ENCODE assay signal across 9 cellular contexts in the genomic region with DNA sequence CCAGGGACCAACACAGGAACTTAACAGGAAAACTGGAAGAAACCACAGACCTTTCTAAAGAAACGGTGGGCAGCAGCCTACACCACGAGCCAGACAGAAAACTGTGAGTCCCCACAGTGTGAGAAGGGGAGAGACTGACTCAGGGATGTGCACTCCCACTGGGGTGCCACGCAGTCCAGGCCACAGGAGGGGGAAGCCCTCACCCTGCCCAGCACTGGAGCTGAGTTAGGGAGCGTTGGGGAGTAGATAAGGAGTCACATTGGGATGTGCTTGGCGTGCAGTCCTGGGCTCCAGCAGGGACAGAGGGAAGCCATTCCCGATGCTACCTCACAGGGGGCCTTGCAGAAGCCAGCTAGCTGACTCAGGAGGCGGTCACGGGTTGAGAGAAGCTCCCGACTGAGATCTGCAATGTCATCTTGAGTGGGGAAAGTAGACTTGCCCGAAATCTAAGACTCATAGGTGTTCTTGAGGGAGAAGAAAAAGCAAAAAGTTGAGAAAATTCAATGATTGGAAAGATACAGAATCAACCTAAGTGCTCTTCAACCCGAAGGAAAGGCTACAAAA. TPM values are rescaled to one million over a fixed set of nuclear protein-coding genes. Genes with fewer than 3 reads are reported as not detected.
DNase-seq lines count a peak whose midpoint lies in the region; TF ChIP-seq lines count a peak whose summit lies in the region.
"Had no signal": no experiment of that assay in that cellular context is flagged by ENCODE, and none has a peak within 500 bp of the region (broad histone marks: within the 10 kb centered on the region; RNA-seq: fewer than 3 reads in every experiment).

No MANE protein-coding gene starts in this region.

- no peaks in the 10 kb centered on the region for H3K36me3 Mint-ChIP-seq in HFFc6 (ENCODE audit: low read depth)

- H3K27me3 Mint-ChIP-seq in HFFc6 (ENCODE audit: insufficient read depth): peaks cover 25% of the 10 kb centered on the region; the same call in 1 of the 2 replicates

- H3K4me3 ChIP-seq in fibroblast of mammary gland (ENCODE audit: control insufficient read depth, low read depth, low read length) (no peak overlapping the region), foreskin fibroblast (ENCODE audit: low read depth in 1 of 2, low read length in 2 of 2) (no peak overlapping the region)

- H3K27ac Mint-ChIP-seq in HFFc6: no peak overlapping the region

- peak; percentile 5 for DNase-seq in HFFc6
- peak; percentile 48 to 70 for DNase-seq in activated CD4-positive, alpha-beta T cell treated with anti-CD3 and anti-CD28 coated beads, Interleukin-2, amount 50 U/mL, for 24 hours (ENCODE audit: low read depth in 1 of 2, low spot score in 1 of 2)
- DNase-seq in fibroblast of mammary gland (ENCODE audit: low read depth): peak; percentile 18
- DNase-seq in stimulated activated CD8-positive, alpha-beta memory T cell treated with anti-CD3 and anti-CD28 coated beads, Interleukin-4, amount 100 ng/mL, for 4 hours (ENCODE audit: low read depth in 2 of 2, low spot score in 1 of 2): peak; percentile 33 to 67
- no peak for DNase-seq in NCI-H1930 (lab: John Stamatoyannopoulos, UW)
- DNase-seq in NCI-H2227 treated with DMSO at 0.1 percent for 48 hours (lab: John Stamatoyannopoulos, UW): no peak
- DNase-seq in NCI-H187 treated with DMSO at 0.1 percent for 48 hours (lab: John Stamatoyannopoulos, UW): no peak
- DNase-seq in foreskin fibroblast: no peak

- H3K9me3 Mint-ChIP-seq in HFFc6: no peaks in the 10 kb centered on the region

- TF ChIP-seq CTCF in HFFc6 (IDR thresholded peaks at IDR 0.05) (no peak), fibroblast of mammary gland (conservative IDR thresholded peaks at IDR 0.05; ENCODE audit: control insufficient read depth, insufficient read depth, low read depth, low read length) (no peak), foreskin fibroblast (IDR thresholded peaks at IDR 0.05; ENCODE audit: low read depth, low read length) (no peak)

- H3K4me3 Mint-ChIP-seq in HFFc6: no peak overlapping the region

- H3K4me1 Mint-ChIP-seq in HFFc6 (ENCODE audit: low read depth): peaks cover 12% of the 10 kb centered on the region

RNA-seq across cellular contexts. Expression of gene SIGLEC8, which starts 17.3 kb away (rescaled TPM):
- not detected for total RNA-seq in HFFc6 (2021; fragmentation: NEBNext Ultra II Directional; extraction: Animal tissue kit (Norgen Biotek cat#: 25700))
- total RNA-seq: dermis microvascular lymphatic vessel endothelial cell had no signal

RNA-seq across cellular contexts. Expression of gene SIGLEC10, which starts 23.5 kb away (rescaled TPM):
- not detected for total RNA-seq in HFFc6 (2021; fragmentation: NEBNext Ultra II Directional; extraction: Animal tissue kit (Norgen Biotek cat#: 25700))
- total RNA-seq: dermis microvascular lymphatic vessel endothelial cell had no signal

RNA-seq across cellular contexts. Expression of gene CEACAM18, which starts 37.4 kb away (rescaled TPM):
- total RNA-seq in HFFc6 (2021; fragmentation: NEBNext Ultra II Directional; extraction: Animal tissue kit (Norgen Biotek cat#: 25700)): not detected
- total RNA-seq: dermis microvascular lymphatic vessel endothelial cell had no signal

RNA-seq across cellular contexts. Expression of gene C19orf84, which starts 50.5 kb away (rescaled TPM):
- total RNA-seq in HFFc6 (2021; fragmentation: NEBNext Ultra II Directional; extraction: Animal tissue kit (Norgen Biotek cat#: 25700)): not detected
- total RNA-seq: dermis microvascular lymphatic vessel endothelial cell had no signal

RNA-seq across cellular contexts. Expression of gene LIM2, which starts 53.2 kb away (rescaled TPM):
- total RNA-seq in HFFc6 (2021; fragmentation: NEBNext Ultra II Directional; extraction: Animal tissue kit (Norgen Biotek cat#: 25700)): not detected
- total RNA-seq: dermis microvascular lymphatic vessel endothelial cell had no signal

Comparison
In these comparisons a context has a peak if more than half of its experiments do, and no peak if none do; other contexts are left out.
1. DNase-seq: peak in HFFc6 (single experiment), activated CD4-positive, alpha-beta T cell treated with anti-CD3 and anti-CD28 coated beads, Interleukin-2, amount 50 U/mL, for 24 hours (2 of 2), fibroblast of mammary gland (single experiment) and stimulated activated CD8-positive, alpha-beta memory T cell treated with anti-CD3 and anti-CD28 coated beads, Interleukin-4, amount 100 ng/mL, for 4 hours (2 of 2); none in NCI-H1930 (0 of 2), NCI-H2227 treated with DMSO at 0.1 percent for 48 hours (single experiment), NCI-H187 treated with DMSO at 0.1 percent for 48 hours (single experiment) and foreskin fibroblast (0 of 2).